Comparison of ENCODE assay signal across 1 cellular context in the genomic region with DNA sequence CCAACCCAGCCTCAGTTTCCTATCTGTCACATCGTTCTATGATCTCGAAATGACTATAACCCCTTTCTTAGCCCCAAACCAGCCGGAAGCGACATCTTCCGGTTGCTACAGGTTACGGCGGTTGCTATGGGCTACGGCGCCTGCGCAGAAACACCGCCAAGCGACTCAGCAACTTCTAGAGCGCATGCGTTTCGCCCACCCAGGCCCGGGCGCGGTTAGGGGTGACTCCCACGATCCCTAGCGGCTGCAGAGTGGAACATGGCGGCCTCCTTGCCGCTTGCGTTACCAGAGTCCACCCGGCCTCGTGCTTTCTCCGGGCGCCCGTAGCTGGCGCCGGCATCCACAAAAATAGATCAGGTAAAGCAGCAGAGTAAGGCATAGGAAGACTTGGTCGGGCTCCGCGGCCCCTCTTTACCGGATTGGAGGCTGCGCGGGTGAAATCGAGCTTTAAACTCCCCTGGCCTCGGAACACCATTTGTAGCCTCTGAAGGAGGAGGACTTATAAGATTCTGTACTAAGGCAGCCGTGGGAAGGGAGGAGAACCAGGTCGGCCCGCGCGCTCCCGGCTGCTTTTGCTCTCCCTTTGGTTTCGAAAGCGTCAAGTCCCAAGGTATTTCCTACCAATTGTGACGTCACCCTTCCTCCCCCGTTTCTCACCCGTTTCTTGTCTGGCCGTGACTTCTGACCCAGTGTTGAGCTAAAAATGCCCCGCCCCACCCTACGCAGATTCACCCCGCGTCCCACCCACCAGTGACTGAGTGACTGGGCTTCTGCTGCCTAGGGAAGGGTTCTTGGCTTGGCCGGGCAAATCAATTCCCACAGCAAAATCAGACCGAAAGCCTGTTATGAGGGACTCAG.
TF ChIP-seq lines count a peak whose summit lies in the region.

No MANE protein-coding gene starts in this region.

TF ChIP-seq in HEK293, 187 proteins besides CTCF, POLR2A, EP300 and RAD21 (continued from another document):
- TF ChIP-seq ZNF132 (tag by site-specific recombination; IDR thresholded peaks at IDR 0.05; ENCODE audit: borderline replicate concordance) (no peak), KLF9 (tag by site-specific recombination; IDR thresholded peaks at IDR 0.05; ENCODE audit: low read depth) (peak; percentile 68), ZNF677 (tag by site-specific recombination; IDR thresholded peaks at IDR 0.05) (no peak), ZXDB (tag by site-specific recombination; IDR thresholded peaks at IDR 0.05) (peak; percentile 59; the same call in 1 of the 2 replicates), KLF1 (tag by site-specific recombination; IDR thresholded peaks at IDR 0.05) (no peak), GLIS1 (tag by site-specific recombination; IDR thresholded peaks at IDR 0.05) (peak; percentile 68), ZNF184 (tag by site-specific recombination; IDR thresholded peaks at IDR 0.05) (peak; percentile 46; the same call in 1 of the 2 replicates), ZNF629 (tag by site-specific recombination; IDR thresholded peaks at IDR 0.05) (peak; percentile 82), KLF7 (tag by site-specific recombination; IDR thresholded peaks at IDR 0.05; ENCODE audit: borderline replicate concordance) (peak; percentile 53; the same call in 1 of the 2 replicates), MYNN (tag by site-specific recombination; IDR thresholded peaks at IDR 0.05; ENCODE audit: borderline replicate concordance) (peak; percentile 98), RBAK (tag by site-specific recombination; IDR thresholded peaks at IDR 0.05) (no peak), GFI1B (tag by site-specific recombination; IDR thresholded peaks at IDR 0.05) (no peak), ZNF792 (tag by site-specific recombination; IDR thresholded peaks at IDR 0.05) (no peak), ZNF350 (tag by site-specific recombination; IDR thresholded peaks at IDR 0.05) (no peak), ZBTB17 (tag by site-specific recombination; IDR thresholded peaks at IDR 0.05) (peak; percentile 27; the same call in 1 of the 2 replicates), ZFP37 (tag by site-specific recombination; IDR thresholded peaks at IDR 0.05) (peak; percentile 21; the same call in 1 of the 2 replicates), SP3 (tag by site-specific recombination; IDR thresholded peaks at IDR 0.05) (peak; percentile 57; the same call in 1 of the 2 replicates), SP7 (tag by site-specific recombination; IDR thresholded peaks at IDR 0.05) (peak; percentile 70), ZBTB21 (tag by site-specific recombination; IDR thresholded peaks at IDR 0.05) (peak; percentile 89), ZNF335 (tag by site-specific recombination; conservative IDR thresholded peaks at IDR 0.05) (peak; percentile 91), ZBTB48 (tag by site-specific recombination; IDR thresholded peaks at IDR 0.05) (peak; percentile 94), ZNF416 (tag by site-specific recombination; IDR thresholded peaks at IDR 0.05) (no peak)
- TF ChIP-seq, protein P1, sequence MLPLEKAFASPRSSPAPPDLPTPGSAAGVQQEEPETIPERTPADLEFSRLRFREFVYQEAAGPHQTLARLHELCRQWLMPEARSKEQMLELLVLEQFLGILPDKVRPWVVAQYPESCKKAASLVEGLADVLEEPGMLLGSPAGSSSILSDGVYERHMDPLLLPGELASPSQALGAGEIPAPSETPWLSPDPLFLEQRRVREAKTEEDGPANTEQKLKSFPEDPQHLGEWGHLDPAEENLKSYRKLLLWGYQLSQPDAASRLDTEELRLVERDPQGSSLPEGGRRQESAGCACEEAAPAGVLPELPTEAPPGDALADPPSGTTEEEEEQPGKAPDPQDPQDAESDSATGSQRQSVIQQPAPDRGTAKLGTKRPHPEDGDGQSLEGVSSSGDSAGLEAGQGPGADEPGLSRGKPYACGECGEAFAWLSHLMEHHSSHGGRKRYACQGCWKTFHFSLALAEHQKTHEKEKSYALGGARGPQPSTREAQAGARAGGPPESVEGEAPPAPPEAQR (tag by site-specific recombination; IDR thresholded peaks at IDR 0.05), result no peak
- TF ChIP-seq, protein P2, sequence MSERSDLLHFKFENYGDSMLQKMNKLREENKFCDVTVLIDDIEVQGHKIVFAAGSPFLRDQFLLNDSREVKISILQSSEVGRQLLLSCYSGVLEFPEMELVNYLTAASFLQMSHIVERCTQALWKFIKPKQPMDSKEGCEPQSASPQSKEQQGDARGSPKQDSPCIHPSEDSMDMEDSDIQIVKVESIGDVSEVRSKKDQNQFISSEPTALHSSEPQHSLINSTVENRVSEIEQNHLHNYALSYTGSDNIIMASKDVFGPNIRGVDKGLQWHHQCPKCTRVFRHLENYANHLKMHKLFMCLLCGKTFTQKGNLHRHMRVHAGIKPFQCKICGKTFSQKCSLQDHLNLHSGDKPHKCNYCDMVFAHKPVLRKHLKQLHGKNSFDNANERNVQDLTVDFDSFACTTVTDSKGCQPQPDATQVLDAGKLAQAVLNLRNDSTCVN (tag by site-specific recombination; optimal IDR thresholded peaks at IDR 0.05), result peak; percentile 47
- TF ChIP-seq, protein P3, sequence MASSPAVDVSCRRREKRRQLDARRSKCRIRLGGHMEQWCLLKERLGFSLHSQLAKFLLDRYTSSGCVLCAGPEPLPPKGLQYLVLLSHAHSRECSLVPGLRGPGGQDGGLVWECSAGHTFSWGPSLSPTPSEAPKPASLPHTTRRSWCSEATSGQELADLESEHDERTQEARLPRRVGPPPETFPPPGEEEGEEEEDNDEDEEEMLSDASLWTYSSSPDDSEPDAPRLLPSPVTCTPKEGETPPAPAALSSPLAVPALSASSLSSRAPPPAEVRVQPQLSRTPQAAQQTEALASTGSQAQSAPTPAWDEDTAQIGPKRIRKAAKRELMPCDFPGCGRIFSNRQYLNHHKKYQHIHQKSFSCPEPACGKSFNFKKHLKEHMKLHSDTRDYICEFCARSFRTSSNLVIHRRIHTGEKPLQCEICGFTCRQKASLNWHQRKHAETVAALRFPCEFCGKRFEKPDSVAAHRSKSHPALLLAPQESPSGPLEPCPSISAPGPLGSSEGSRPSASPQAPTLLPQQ (tag by site-specific recombination; IDR thresholded peaks at IDR 0.05), result peak; percentile 56; the same call in 1 of the 2 replicates
- TF ChIP-seq, protein P4, sequence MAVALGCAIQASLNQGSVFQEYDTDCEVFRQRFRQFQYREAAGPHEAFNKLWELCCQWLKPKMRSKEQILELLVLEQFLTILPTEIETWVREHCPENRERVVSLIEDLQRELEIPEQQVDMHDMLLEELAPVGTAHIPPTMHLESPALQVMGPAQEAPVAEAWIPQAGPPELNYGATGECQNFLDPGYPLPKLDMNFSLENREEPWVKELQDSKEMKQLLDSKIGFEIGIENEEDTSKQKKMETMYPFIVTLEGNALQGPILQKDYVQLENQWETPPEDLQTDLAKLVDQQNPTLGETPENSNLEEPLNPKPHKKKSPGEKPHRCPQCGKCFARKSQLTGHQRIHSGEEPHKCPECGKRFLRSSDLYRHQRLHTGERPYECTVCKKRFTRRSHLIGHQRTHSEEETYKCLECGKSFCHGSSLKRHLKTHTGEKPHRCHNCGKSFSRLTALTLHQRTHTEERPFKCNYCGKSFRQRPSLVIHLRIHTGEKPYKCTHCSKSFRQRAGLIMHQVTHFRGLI (tag by site-specific recombination; IDR thresholded peaks at IDR 0.05), result peak; percentile 52; the same call in 1 of the 2 replicates
- TF ChIP-seq, protein P5, sequence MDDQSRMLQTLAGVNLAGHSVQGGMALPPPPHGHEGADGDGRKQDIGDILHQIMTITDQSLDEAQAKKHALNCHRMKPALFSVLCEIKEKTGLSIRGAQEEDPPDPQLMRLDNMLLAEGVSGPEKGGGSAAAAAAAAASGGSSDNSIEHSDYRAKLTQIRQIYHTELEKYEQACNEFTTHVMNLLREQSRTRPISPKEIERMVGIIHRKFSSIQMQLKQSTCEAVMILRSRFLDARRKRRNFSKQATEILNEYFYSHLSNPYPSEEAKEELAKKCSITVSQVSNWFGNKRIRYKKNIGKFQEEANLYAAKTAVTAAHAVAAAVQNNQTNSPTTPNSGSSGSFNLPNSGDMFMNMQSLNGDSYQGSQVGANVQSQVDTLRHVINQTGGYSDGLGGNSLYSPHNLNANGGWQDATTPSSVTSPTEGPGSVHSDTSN (CRISPR knock-in tag; IDR thresholded peaks at IDR 0.05), result no peak
- TF ChIP-seq, protein P6, sequence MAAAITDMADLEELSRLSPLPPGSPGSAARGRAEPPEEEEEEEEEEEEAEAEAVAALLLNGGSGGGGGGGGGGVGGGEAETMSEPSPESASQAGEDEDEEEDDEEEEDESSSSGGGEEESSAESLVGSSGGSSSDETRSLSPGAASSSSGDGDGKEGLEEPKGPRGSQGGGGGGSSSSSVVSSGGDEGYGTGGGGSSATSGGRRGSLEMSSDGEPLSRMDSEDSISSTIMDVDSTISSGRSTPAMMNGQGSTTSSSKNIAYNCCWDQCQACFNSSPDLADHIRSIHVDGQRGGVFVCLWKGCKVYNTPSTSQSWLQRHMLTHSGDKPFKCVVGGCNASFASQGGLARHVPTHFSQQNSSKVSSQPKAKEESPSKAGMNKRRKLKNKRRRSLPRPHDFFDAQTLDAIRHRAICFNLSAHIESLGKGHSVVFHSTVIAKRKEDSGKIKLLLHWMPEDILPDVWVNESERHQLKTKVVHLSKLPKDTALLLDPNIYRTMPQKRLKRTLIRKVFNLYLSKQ (tag by site-specific recombination; IDR thresholded peaks at IDR 0.05; ENCODE audit: borderline replicate concordance), result no peak
